ENCODE assay signal across 22 cellular contexts in genomic region chr14:72123755-72124154, GRCh38.
A peak's percentile ranks its signal among the peaks of the same experiment; 100 is the strongest.
DNase-seq lines count a peak whose midpoint lies in the region; ATAC-seq, FAIRE-seq and TF ChIP-seq lines count a peak whose summit lies in the region.
"Had no signal": no experiment of that assay in that cellular context is flagged by ENCODE, and none has a peak within 500 bp of the region (broad histone marks: within the 10 kb centered on the region; RNA-seq: fewer than 3 reads in every experiment).

No MANE protein-coding gene starts in this region.

- H3K4me2 ChIP-seq in GM12878 (ENCODE audit: control insufficient read depth, insufficient read depth): no peak overlapping the region
- H3K4me2 ChIP-seq: A549, GM23338 had no signal

- peak overlapping the region; percentile 28 for H3K27ac ChIP-seq in CD4-positive, CD25-positive, alpha-beta regulatory T cell (ENCODE audit: insufficient read depth, low read length, poor library complexity, severe bottlenecking)
- H3K27ac ChIP-seq in KOPT-K1 (ENCODE audit: low read depth, low read length, poor library complexity, severe bottlenecking) (peak overlapping the region; percentile 69), GM12878 (ENCODE audit: control insufficient read depth, insufficient read depth) (no peak overlapping the region)
- no peak overlapping the region for H3K27ac ChIP-seq in effector memory CD4-positive, alpha-beta T cell (ENCODE audit: insufficient read depth, low read length, poor library complexity, severe bottlenecking)
- H3K27ac ChIP-seq in CD8-positive, alpha-beta memory T cell (ENCODE audit: low read depth, low read length): no peak overlapping the region
- H3K27ac ChIP-seq: A549 had no signal

- no peaks in the 10 kb centered on the region for H3K9me3 ChIP-seq in CD4-positive, CD25-positive, alpha-beta regulatory T cell (ENCODE audit: control insufficient read depth in 2 of 2, low read length in 2 of 2)
- H3K9me3 ChIP-seq in KOPT-K1 (ENCODE audit: insufficient read depth, low read length, poor library complexity, severe bottlenecking): peaks cover 21% of the 10 kb centered on the region
- H3K9me3 ChIP-seq in GM12878 (replicated peaks; ENCODE audit: control insufficient read depth, insufficient read depth, low read length): no peaks in the 10 kb centered on the region; the same call in 2 of the 3 replicates
- H3K9me3 ChIP-seq in effector memory CD4-positive, alpha-beta T cell (ENCODE audit: control insufficient read depth, low read length): no peaks in the 10 kb centered on the region
- no peaks in the 10 kb centered on the region for H3K9me3 ChIP-seq in CD8-positive, alpha-beta memory T cell (ENCODE audit: low read length)
- H3K9me3 ChIP-seq: A549, BE2C had no signal

- H3K27ac Mint-ChIP-seq in CD4-positive, CD25-positive, alpha-beta regulatory T cell: peak overlapping the region in 1 of 3 donors; percentile 64
- no peak overlapping the region for H3K27ac Mint-ChIP-seq in CD8-positive, alpha-beta memory T cell
- H3K27ac Mint-ChIP-seq: CD4-positive, alpha-beta T cell; GM23338; H9 had no signal

- no peaks in the 10 kb centered on the region for H3K36me3 Mint-ChIP-seq in CD4-positive, CD25-positive, alpha-beta regulatory T cell
- no peaks in the 10 kb centered on the region for H3K36me3 Mint-ChIP-seq in CD8-positive, alpha-beta memory T cell

- SMC1A ChIA-PET in GM12878 (lab: Charles Lee; ENCODE audit: uncharacterized antibody, unreplicated experiment): interaction anchor here (0.8 to 6.8 kb wide), 13 partner anchors 13 to 168 kb away, joined by 3 to 31 read pairs (median 3); no protein-coding TSS in a partner anchor

- H4K20me1 ChIP-seq in GM12878 (ENCODE audit: control insufficient read depth, insufficient read depth): no peaks in the 10 kb centered on the region

- peaks cover 0 to 32% (median 13%) of the 10 kb centered on the region in 4 donors for H3K4me1 Mint-ChIP-seq in CD4-positive, CD25-positive, alpha-beta regulatory T cell
- peaks cover 0 to 4% (median 0%) of the 10 kb centered on the region in 3 donors for H3K4me1 Mint-ChIP-seq in CD8-positive, alpha-beta memory T cell
- H3K4me1 Mint-ChIP-seq: GM23338, H9 had no signal

- no peak for TF ChIP-seq EP300 in GM12878 (IDR thresholded peaks at IDR 0.05; ENCODE audit: borderline replicate concordance in 1 of 2, control insufficient read depth in 1 of 2, low read depth in 2 of 2, low read length in 2 of 2)

- H3K9me3 Mint-ChIP-seq in CD4-positive, CD25-positive, alpha-beta regulatory T cell: peaks cover 0 to 2% (median 0%) of the 10 kb centered on the region in 7 donors
- peaks cover 0 to 3% (median 0%) of the 10 kb centered on the region in 5 donors for H3K9me3 Mint-ChIP-seq in CD8-positive, alpha-beta memory T cell
- H3K9me3 Mint-ChIP-seq: CD4-positive, alpha-beta T cell; GM23338; H9 had no signal

- H3K27me3 Mint-ChIP-seq in CD4-positive, CD25-positive, alpha-beta regulatory T cell: peaks cover 3% of the 10 kb centered on the region
- peaks cover 10 to 15% of the 10 kb centered on the region in 2 donors for H3K27me3 Mint-ChIP-seq in CD8-positive, alpha-beta memory T cell
- H3K27me3 Mint-ChIP-seq: CD4-positive, alpha-beta T cell had no signal

- no peaks in the 10 kb centered on the region for H3K79me2 ChIP-seq in GM12878 (ENCODE audit: control insufficient read depth, insufficient read depth, low read length)

- no peak for TF ChIP-seq RAD21 in GM12878 (IDR thresholded peaks at IDR 0.05; ENCODE audit: insufficient read depth, low read depth, low read length)

- no peak overlapping the region for H3K9ac ChIP-seq in GM12878 (ENCODE audit: control insufficient read depth, insufficient read depth, low read length)

- CTCF ChIA-PET in GM12878 (lab: Yijun Ruan, JAX): interaction anchor here (0.5 to 3.3 kb wide), 8 partner anchors 17 to 1074 kb away, joined by 3 to 18 read pairs (median 4); no protein-coding TSS in a partner anchor
- CTCF ChIA-PET in CD8-positive, alpha-beta memory T cell (lab: Charles Lee): no interaction called here

- H2AFZ ChIP-seq in GM12878 (ENCODE audit: control insufficient read depth, low read depth, low read length): no peak overlapping the region
- H2AFZ ChIP-seq: GM23338 had no signal

- no peaks in the 10 kb centered on the region for H3K27me3 ChIP-seq in CD4-positive, CD25-positive, alpha-beta regulatory T cell (ENCODE audit: control insufficient read depth, insufficient read depth, low read length)
- H3K27me3 ChIP-seq in GM12878 (replicated peaks in 1 of 2; ENCODE audit: control insufficient read depth in 2 of 2, insufficient read depth in 2 of 2, low read length in 1 of 2): peaks cover 0 to 5% of the 10 kb centered on the region in 2 experiments; a peak in 1 of 4 replicates
- no peaks in the 10 kb centered on the region for H3K27me3 ChIP-seq in effector memory CD4-positive, alpha-beta T cell (replicated peaks; ENCODE audit: control insufficient read depth, insufficient read depth, low read length, poor library complexity, severe bottlenecking)
- H3K27me3 ChIP-seq in CD8-positive, alpha-beta memory T cell (ENCODE audit: insufficient read depth, low read length, poor library complexity, severe bottlenecking): no peaks in the 10 kb centered on the region

- intact Hi-C loops in GM12878 (cut with micrococcal nuclease; ENCODE audit: unreplicated experiment): no loop called here

- no TSS peak for BruUV-seq in GM12878 (replicated peaks; lab: Mats Ljungman, UMichigan)

- peaks cover 16% of the 10 kb centered on the region for H3K4me1 ChIP-seq in CD4-positive, CD25-positive, alpha-beta regulatory T cell (ENCODE audit: control insufficient read depth, insufficient read depth, low read length, poor library complexity, severe bottlenecking)
- no peaks in the 10 kb centered on the region for H3K4me1 ChIP-seq in GM12878 (ENCODE audit: control insufficient read depth, insufficient read depth, low read length)
- H3K4me1 ChIP-seq in effector memory CD4-positive, alpha-beta T cell (ENCODE audit: control insufficient read depth, insufficient read depth, low read length, poor library complexity, severe bottlenecking): no peaks in the 10 kb centered on the region
- H3K4me1 ChIP-seq in CD8-positive, alpha-beta memory T cell (ENCODE audit: insufficient read depth, low read length): no peaks in the 10 kb centered on the region
- H3K4me1 ChIP-seq: A549, BE2C had no signal

- 3% methylated on average over 3 of the region's 3 CpGs for WGBS in GM12878 (ENCODE audit: insufficient coverage, insufficient replicate concordance, low lambda C conversion rate, missing lambda C conversion rate)

- POLR2A ChIA-PET in GM12878 (lab: Charles Lee): no interaction called here
- POLR2A ChIA-PET in CD8-positive, alpha-beta memory T cell (lab: Charles Lee): no interaction called here

- no peak for DNase-seq in CD4-positive, CD25-positive, alpha-beta regulatory T cell
- DNase-seq in GM12878 (ENCODE audit: low read depth, low spot score) (no peak), activated gamma-delta T cell (lab: John Stamatoyannopoulos, UW) (no peak)
- no peak for DNase-seq in effector memory CD4-positive, alpha-beta T cell
- no peak for DNase-seq in CD8-positive, alpha-beta memory T cell
- DNase-seq: 8988T; ACHN; AML-193; BE2C; C1 segment of cervical spinal cord; Calu3; CD4-positive, alpha-beta T cell; COR-L47; DMS53; DMS79 treated with DMSO at 0.1 percent for 48 hours; GF-D8; H9 had no signal

- no peak for FAIRE-seq in GM12878 (lab: Jason Lieb, UNC)
- FAIRE-seq: A549, GM19239 had no signal

- no peak for TF ChIP-seq CTCF in GM12878 (IDR thresholded peaks at IDR 0.05 in 2 of 3, conservative IDR thresholded peaks at IDR 0.05 in 1 of 3; ENCODE audit: control insufficient read depth in 2 of 3, extremely low read depth in 1 of 3, insufficient read depth in 1 of 3, low read depth in 3 of 3, low read length in 3 of 3)

- in situ Hi-C loops in GM12878 (cut with MboI): no loop called here

- RAD21 ChIA-PET in GM12878 (lab: Charles Lee; ENCODE audit: unreplicated experiment): interaction anchor here (0.8 to 2.0 kb wide), 6 partner anchors 11 to 101 kb away, joined by 3 to 5 read pairs (median 4); no protein-coding TSS in a partner anchor

- H3K4me3 ChIP-seq in CD4-positive, CD25-positive, alpha-beta regulatory T cell (ENCODE audit: low read depth, low read length): peak overlapping the region; percentile 30
- H3K4me3 ChIP-seq in GM12878: no peak overlapping the region
- no peak overlapping the region for H3K4me3 ChIP-seq in effector memory CD4-positive, alpha-beta T cell (ENCODE audit: insufficient read depth, low read depth, low read length, poor library complexity, severe bottlenecking)
- H3K4me3 ChIP-seq in CD8-positive, alpha-beta memory T cell (ENCODE audit: low read length): no peak overlapping the region
- H3K4me3 ChIP-seq: A549, GM23338 had no signal

- peak overlapping the region in 2 of 4 donors; percentile 7 to 15 for H3K4me3 Mint-ChIP-seq in CD4-positive, CD25-positive, alpha-beta regulatory T cell
- H3K4me3 Mint-ChIP-seq in CD8-positive, alpha-beta memory T cell: no peak overlapping the region
- H3K4me3 Mint-ChIP-seq: CD4-positive, alpha-beta T cell; GM23338; H9 had no signal

- TF ChIP-seq POLR2A in GM12878 (IDR thresholded peaks at IDR 0.05; ENCODE audit: low read depth, low read length): no peak

- no peak for ATAC-seq in CD4-positive, CD25-positive, alpha-beta regulatory T cell (ENCODE audit: low read depth in 2 of 2)
- ATAC-seq in GM12878: peak; percentile 83
- ATAC-seq: A549, GM23338, HCT116 had no signal

- H3K36me3 ChIP-seq in CD4-positive, CD25-positive, alpha-beta regulatory T cell (ENCODE audit: control insufficient read depth, insufficient read depth, low read length): no peaks in the 10 kb centered on the region
- H3K36me3 ChIP-seq in KOPT-K1 (ENCODE audit: insufficient read depth, low read length) (no peaks in the 10 kb centered on the region), GM12878 (ENCODE audit: control insufficient read depth in 2 of 2, insufficient read depth in 2 of 2, low read length in 1 of 2) (no peaks in the 10 kb centered on the region)
- no peaks in the 10 kb centered on the region for H3K36me3 ChIP-seq in effector memory CD4-positive, alpha-beta T cell (ENCODE audit: control insufficient read depth, insufficient read depth, low read length)
- H3K36me3 ChIP-seq in CD8-positive, alpha-beta memory T cell (ENCODE audit: insufficient read depth, low read length): no peaks in the 10 kb centered on the region
- H3K36me3 ChIP-seq: BE2C had no signal

TF ChIP-seq in GM12878, 131 proteins besides CTCF, POLR2A, EP300 and RAD21 (continues in another document):
- TF ChIP-seq CREM (IDR thresholded peaks at IDR 0.05; ENCODE audit: low read depth): 0 out of 2 replicates have a peak, but pooled peaks have one; percentile 17
- TF ChIP-seq ZBED1 (IDR thresholded peaks at IDR 0.05; ENCODE audit: borderline replicate concordance): no peak
- no peak for TF ChIP-seq KDM1A (IDR thresholded peaks at IDR 0.05; ENCODE audit: borderline replicate concordance)

Comparison
In these comparisons a context has a peak if more than half of its experiments do, and no peak if none do; other contexts are left out.
1. H3K27ac ChIP-seq: peak in CD4-positive, CD25-positive, alpha-beta regulatory T cell (single experiment) and KOPT-K1 (single experiment); none in GM12878 (single experiment), effector memory CD4-positive, alpha-beta T cell (single experiment) and CD8-positive, alpha-beta memory T cell (single experiment).